In the genomic region with DNA sequence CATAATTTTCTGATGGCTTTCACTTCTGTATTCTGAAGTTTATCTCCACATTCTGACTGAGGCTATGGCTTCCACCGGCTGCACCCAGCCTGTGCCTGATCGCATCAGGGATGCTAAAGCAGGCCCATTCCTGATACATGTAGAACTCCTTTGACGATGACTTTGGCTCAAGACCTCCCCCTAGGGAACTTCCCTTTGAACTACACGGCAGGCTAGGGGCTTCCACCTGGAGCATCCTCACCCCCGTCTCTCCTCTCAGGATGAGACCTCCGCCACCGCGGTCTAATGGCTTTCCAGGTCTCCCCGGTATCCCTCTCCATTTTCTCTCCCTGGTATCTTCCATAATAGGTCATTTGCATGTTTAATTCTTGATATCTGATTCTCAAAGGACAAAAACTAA, we compare ENCODE assay signal across 15 cellular contexts.
DNase-seq lines count a peak whose midpoint lies in the region; ATAC-seq and TF ChIP-seq lines count a peak whose summit lies in the region.
"Had no signal": no experiment of that assay in that cellular context is flagged by ENCODE, and none has a peak within 500 bp of the region (broad histone marks: within the 10 kb centered on the region; RNA-seq: fewer than 3 reads in every experiment).

No MANE protein-coding gene starts in this region.

- WGBS in body of pancreas, 2 donors = 54 to 59% methylated on average over 9 of the region's 9 CpGs

- no peaks in the 10 kb centered on the region for H3K27me3 Mint-ChIP-seq in neural progenitor cell (ENCODE audit: insufficient read depth, low read depth)
- H3K27me3 Mint-ChIP-seq: activated B cell treated with CpG ODN at 0.5 μM for 24 hours had no signal

- TF ChIP-seq CTCF in NB4 (IDR thresholded peaks at IDR 0.05; ENCODE audit: low read depth, low read length) = peak; percentile 17
- peak; percentile 13 for TF ChIP-seq CTCF in choroid plexus epithelial cell (conservative IDR thresholded peaks at IDR 0.05; ENCODE audit: low read depth, low read length)
- TF ChIP-seq CTCF in neural progenitor cell (IDR thresholded peaks at IDR 0.05) = peak; percentile 44
- TF ChIP-seq CTCF in body of pancreas (IDR thresholded peaks at IDR 0.05) = no peak

- H4K20me1 ChIP-seq in neural progenitor cell (ENCODE audit: low read depth) = no peaks in the 10 kb centered on the region

- H3K79me2 ChIP-seq in neural progenitor cell (ENCODE audit: low read depth) = no peaks in the 10 kb centered on the region

- H3K9ac ChIP-seq in neural progenitor cell = no peak overlapping the region

- no peaks in the 10 kb centered on the region for H3K4me1 ChIP-seq in neural progenitor cell
- H3K4me1 ChIP-seq in body of pancreas = no peaks in the 10 kb centered on the region
- H3K4me1 ChIP-seq: A549, Peyer's patch had no signal

- H3F3A ChIP-seq in neural progenitor cell (ENCODE audit: low read depth) = no peaks in the 10 kb centered on the region

- H3K27ac ChIP-seq in neural progenitor cell = no peak overlapping the region
- H3K27ac ChIP-seq in body of pancreas = no peak overlapping the region
- H3K27ac ChIP-seq: A549, Peyer's patch had no signal

- H3K9me3 ChIP-seq in neural progenitor cell (ENCODE audit: low read depth) = no peaks in the 10 kb centered on the region
- no peaks in the 10 kb centered on the region for H3K9me3 ChIP-seq in body of pancreas
- H3K9me3 ChIP-seq: A549, Peyer's patch had no signal

- DNase-seq in NCI-H1694 (lab: John Stamatoyannopoulos, UW) (peak; percentile 5), NCI-H1694 treated with DMSO at 0.1 percent for 48 hours (lab: John Stamatoyannopoulos, UW) (no peak), NB4 (ENCODE audit: low read depth) (peak; percentile 4), choroid plexus epithelial cell (ENCODE audit: low read depth) (no peak), neural progenitor cell (ENCODE audit: low spot score) (peak; percentile 37), body of pancreas (no peak), hippocampal formation (lab: John Stamatoyannopoulos, UW) (no peak), NCI-H226 (no peak)
- DNase-seq: activated B cell treated with CpG ODN at 0.5 μM for 24 hours, activated gamma-delta T cell treated with Interleukin-2 at 50 U/mL for 16 hours, NCI-H1092 treated with DMSO at 0.1 percent for 48 hours, NCI-H345, Peyer's patch had no signal

- TF ChIP-seq POLR2A in NB4 (IDR thresholded peaks at IDR 0.05; ENCODE audit: extremely low read depth, insufficient read length) (no peak), body of pancreas (IDR thresholded peaks at IDR 0.05) (no peak)

- no peak for ATAC-seq in body of pancreas
- ATAC-seq: A549 had no signal

- no peak overlapping the region for H3K4me3 Mint-ChIP-seq in neural progenitor cell
- H3K4me3 Mint-ChIP-seq: activated B cell treated with CpG ODN at 0.5 μM for 24 hours, nephron had no signal

- H3K27me3 ChIP-seq in neural progenitor cell (no peaks in the 10 kb centered on the region), body of pancreas (no peaks in the 10 kb centered on the region)
- H3K27me3 ChIP-seq: Peyer's patch had no signal

- H3K4me3 ChIP-seq in NB4 (ENCODE audit: low read depth, low read length) = no peak overlapping the region
- H3K4me3 ChIP-seq in choroid plexus epithelial cell (ENCODE audit: low read depth, low read length) = no peak overlapping the region
- H3K4me3 ChIP-seq in neural progenitor cell = no peak overlapping the region
- no peak overlapping the region for H3K4me3 ChIP-seq in body of pancreas
- H3K4me3 ChIP-seq: A549, Peyer's patch had no signal

- H2AFZ ChIP-seq in neural progenitor cell (replicated peaks) = no peak overlapping the region

- H3K4me1 Mint-ChIP-seq in neural progenitor cell = peaks cover 17% of the 10 kb centered on the region
- H3K4me1 Mint-ChIP-seq: activated B cell treated with CpG ODN at 0.5 μM for 24 hours had no signal

- H3K9me3 Mint-ChIP-seq in neural progenitor cell = no peaks in the 10 kb centered on the region
- H3K9me3 Mint-ChIP-seq: activated B cell treated with CpG ODN at 0.5 μM for 24 hours, nephron had no signal

- H3K4me2 ChIP-seq in neural progenitor cell = no peak overlapping the region
- H3K4me2 ChIP-seq: A549 had no signal

- H3K36me3 ChIP-seq in neural progenitor cell (no peaks in the 10 kb centered on the region), body of pancreas (replicated peaks in 1 of 2; ENCODE audit: insufficient read depth in 1 of 2, low read depth in 2 of 2) (no peaks in the 10 kb centered on the region)
- H3K36me3 ChIP-seq: Peyer's patch had no signal

- H3K27ac Mint-ChIP-seq in neural progenitor cell = no peak overlapping the region
- H3K27ac Mint-ChIP-seq: activated B cell treated with CpG ODN at 0.5 μM for 24 hours, nephron had no signal

- intact Hi-C loops in body of pancreas (cut with DNase I) = no loop called here

- no peaks in the 10 kb centered on the region for H3K36me3 Mint-ChIP-seq in neural progenitor cell

Comparison
In these comparisons a context has a peak if more than half of its experiments do, and no peak if none do; other contexts are left out.
1. DNase-seq: peak in NCI-H1694 (single experiment), NB4 (single experiment) and neural progenitor cell (single experiment); none in NCI-H1694 treated with DMSO at 0.1 percent for 48 hours (single experiment), choroid plexus epithelial cell (single experiment), body of pancreas (0 of 4), hippocampal formation (0 of 2) and NCI-H226 (single experiment).
2. CTCF ChIP-seq: peak in NB4 (single experiment), choroid plexus epithelial cell (single experiment) and neural progenitor cell (single experiment); none in body of pancreas (0 of 7).